ENCODE assay signal across 8 cellular contexts in genomic region chr9:128371622-128372117, GRCh38. TPM values are rescaled to one million over a fixed set of nuclear protein-coding genes. Genes with fewer than 3 reads are reported as not detected.
DNase-seq lines count a peak whose midpoint lies in the region; ATAC-seq and TF ChIP-seq lines count a peak whose summit lies in the region.

No MANE protein-coding gene starts in this region.

- H3K36me3 ChIP-seq in CD4-positive, CD25-positive, alpha-beta regulatory T cell (ENCODE audit: control insufficient read depth, insufficient read depth, low read length), result peaks cover 11% of the 10 kb centered on the region
- H3K36me3 ChIP-seq in NT2/D1 (ENCODE audit: insufficient read depth, insufficient read length, low read length), result peaks cover 39% of the 10 kb centered on the region
- H3K36me3 ChIP-seq in effector memory CD4-positive, alpha-beta T cell (ENCODE audit: control insufficient read depth, insufficient read depth, low read length), result peaks cover 17% of the 10 kb centered on the region

- peak in 1 of 2 donors; percentile 45 for ATAC-seq in CD4-positive, CD25-positive, alpha-beta regulatory T cell (ENCODE audit: low read depth in 2 of 2)
- ATAC-seq in GM18519 (IDR thresholded peaks at IDR 0.05; ENCODE audit: low FRiP score, unreplicated experiment), result no peak

- H3K27ac ChIP-seq in CD4-positive, CD25-positive, alpha-beta regulatory T cell (ENCODE audit: insufficient read depth, low read length, poor library complexity, severe bottlenecking), result peak overlapping the region; percentile 91
- H3K27ac ChIP-seq in effector memory CD4-positive, alpha-beta T cell (ENCODE audit: insufficient read depth, low read length, poor library complexity, severe bottlenecking), result peak overlapping the region; percentile 90

- no peaks in the 10 kb centered on the region for H3K9me3 ChIP-seq in CD4-positive, CD25-positive, alpha-beta regulatory T cell (ENCODE audit: control insufficient read depth in 2 of 2, low read length in 2 of 2)
- H3K9me3 ChIP-seq in NT2/D1 (ENCODE audit: insufficient read depth, low read length), result no peaks in the 10 kb centered on the region
- H3K9me3 ChIP-seq in effector memory CD4-positive, alpha-beta T cell (ENCODE audit: control insufficient read depth, low read length), result no peaks in the 10 kb centered on the region

- no peaks in the 10 kb centered on the region for H3K27me3 ChIP-seq in CD4-positive, CD25-positive, alpha-beta regulatory T cell (ENCODE audit: control insufficient read depth, insufficient read depth, low read length)
- peaks cover 14% of the 10 kb centered on the region for H3K27me3 ChIP-seq in NT2/D1 (ENCODE audit: insufficient read depth, insufficient read length)
- no peaks in the 10 kb centered on the region for H3K27me3 ChIP-seq in effector memory CD4-positive, alpha-beta T cell (replicated peaks; ENCODE audit: control insufficient read depth, insufficient read depth, low read length, poor library complexity, severe bottlenecking)

- H3K27ac Mint-ChIP-seq in CD4-positive, CD25-positive, alpha-beta regulatory T cell, result peak overlapping the region; percentile 89 to 98 (median 98)
- peak overlapping the region; percentile 92 for H3K27ac Mint-ChIP-seq in neural crest cell (ENCODE audit: unreplicated experiment)

- H3K9ac ChIP-seq in NT2/D1 (ENCODE audit: insufficient read length, low read depth), result peak overlapping the region; percentile 93

- peaks cover 7% of the 10 kb centered on the region for H3K36me3 Mint-ChIP-seq in CD4-positive, CD25-positive, alpha-beta regulatory T cell
- no peaks in the 10 kb centered on the region for H3K36me3 Mint-ChIP-seq in neural crest cell (ENCODE audit: low read depth)

- TF ChIP-seq CTCF in neural crest cell (conservative IDR thresholded peaks at IDR 0.05), result no peak

- H3K4me1 ChIP-seq in CD4-positive, CD25-positive, alpha-beta regulatory T cell (ENCODE audit: control insufficient read depth, insufficient read depth, low read length, poor library complexity, severe bottlenecking), result peaks cover 21% of the 10 kb centered on the region
- H3K4me1 ChIP-seq in NT2/D1 (ENCODE audit: insufficient read depth, insufficient read length), result no peaks in the 10 kb centered on the region
- peaks cover 7% of the 10 kb centered on the region for H3K4me1 ChIP-seq in effector memory CD4-positive, alpha-beta T cell (ENCODE audit: control insufficient read depth, insufficient read depth, low read length, poor library complexity, severe bottlenecking)

- H3K27me3 Mint-ChIP-seq in CD4-positive, CD25-positive, alpha-beta regulatory T cell, result no peaks in the 10 kb centered on the region
- no peaks in the 10 kb centered on the region for H3K27me3 Mint-ChIP-seq in neural crest cell (ENCODE audit: low read depth)

- H3K9me3 Mint-ChIP-seq in CD4-positive, CD25-positive, alpha-beta regulatory T cell, result peaks cover 0 to 1% (median 0%) of the 10 kb centered on the region in 7 donors
- no peaks in the 10 kb centered on the region for H3K9me3 Mint-ChIP-seq in neural crest cell

- H3K4me1 Mint-ChIP-seq in CD4-positive, CD25-positive, alpha-beta regulatory T cell, result peaks cover 0 to 48% (median 28%) of the 10 kb centered on the region in 4 donors
- H3K4me1 Mint-ChIP-seq in neural crest cell, result peaks cover 47% of the 10 kb centered on the region

- peak overlapping the region; percentile 97 for H3K4me3 ChIP-seq in CD4-positive, CD25-positive, alpha-beta regulatory T cell (ENCODE audit: low read depth, low read length)
- H3K4me3 ChIP-seq in NT2/D1 (ENCODE audit: insufficient read length, low read depth), result peak overlapping the region; percentile 98
- peak overlapping the region; percentile 74 for H3K4me3 ChIP-seq in effector memory CD4-positive, alpha-beta T cell (ENCODE audit: insufficient read depth, low read depth, low read length, poor library complexity, severe bottlenecking)

- H3K4me3 Mint-ChIP-seq in CD4-positive, CD25-positive, alpha-beta regulatory T cell, result peak overlapping the region; percentile 94 to 100 (median 97)
- H3K4me3 Mint-ChIP-seq in neural crest cell, result peak overlapping the region; percentile 99

- DNase-seq in CD4-positive, CD25-positive, alpha-beta regulatory T cell, result no peak
- no peak for DNase-seq in NT2/D1 (ENCODE audit: low read depth, low spot score)
- no peak for DNase-seq in effector memory CD4-positive, alpha-beta T cell
- DNase-seq in neural crest cell (ENCODE audit: low read depth, low spot score), result no peak
- DNase-seq in NCI-H1048 (lab: John Stamatoyannopoulos, UW), result no peak
- no peak for DNase-seq in activated CD8-positive, alpha-beta memory T cell treated with anti-CD3 and anti-CD28 coated beads for 24 hours
- DNase-seq in T-helper 9 cell, result no peak

RNA-seq across cellular contexts. Expression of gene URM1, which starts 0.5 kb away (rescaled TPM):
- total RNA-seq in CD4-positive, CD25-positive, alpha-beta regulatory T cell, result 46.2 TPM
- 10 to 100 TPM; 47.4 to 60.7 (median 53.2) TPM for polyA plus RNA-seq in CD4-positive, CD25-positive, alpha-beta regulatory T cell
- 69.9 and 73.2 TPM in 2 replicates for total RNA-seq in neural crest cell

RNA-seq across cellular contexts. Expression of gene SLC27A4, which starts 31.3 kb away (rescaled TPM):
- 8.6 TPM for total RNA-seq in CD4-positive, CD25-positive, alpha-beta regulatory T cell
- 1 to 10 TPM; 5.5 to 8.7 (median 6.4) TPM for polyA plus RNA-seq in CD4-positive, CD25-positive, alpha-beta regulatory T cell
- total RNA-seq in neural crest cell, result 43.0 and 45.6 TPM in 2 replicates

RNA-seq across cellular contexts. Expression of gene CERCAM, which starts 49.0 kb away (rescaled TPM):
- 0.12 TPM for total RNA-seq in CD4-positive, CD25-positive, alpha-beta regulatory T cell
- not detected for polyA plus RNA-seq in CD4-positive, CD25-positive, alpha-beta regulatory T cell
- 49.7 and 56.4 TPM in 2 replicates for total RNA-seq in neural crest cell

RNA-seq across cellular contexts. Expression of gene COQ4, which starts 49.0 kb away (rescaled TPM):
- 30.4 TPM for total RNA-seq in CD4-positive, CD25-positive, alpha-beta regulatory T cell
- 10 to 100 TPM; 30.4 to 41.3 (median 33.8) TPM for polyA plus RNA-seq in CD4-positive, CD25-positive, alpha-beta regulatory T cell
- total RNA-seq in neural crest cell, result 50.8 and 51.0 TPM in 2 replicates

RNA-seq across cellular contexts. Expression of gene TRUB2, which starts 49.4 kb away (rescaled TPM):
- 8.2 TPM for total RNA-seq in CD4-positive, CD25-positive, alpha-beta regulatory T cell
- 10 to 100 TPM; 21.7 to 26.8 (median 24.3) TPM for polyA plus RNA-seq in CD4-positive, CD25-positive, alpha-beta regulatory T cell
- 33.4 and 35.0 TPM in 2 replicates for total RNA-seq in neural crest cell

Comparison
In these comparisons a context has a peak if more than half of its experiments do, and no peak if none do; other contexts are left out.
1. RNA of gene CERCAM, which starts 49.0 kb away (total RNA-seq): 49.7 to 56.4 TPM in neural crest cell; 0.12 TPM in CD4-positive, CD25-positive, alpha-beta regulatory T cell (single experiment); every median in the first group is over 10 times any median in the second.
2. Peak in every context shown above with its lines, with median percentiles within 50 percentile points of each other: H3K4me3 ChIP-seq.